In the genomic region with DNA sequence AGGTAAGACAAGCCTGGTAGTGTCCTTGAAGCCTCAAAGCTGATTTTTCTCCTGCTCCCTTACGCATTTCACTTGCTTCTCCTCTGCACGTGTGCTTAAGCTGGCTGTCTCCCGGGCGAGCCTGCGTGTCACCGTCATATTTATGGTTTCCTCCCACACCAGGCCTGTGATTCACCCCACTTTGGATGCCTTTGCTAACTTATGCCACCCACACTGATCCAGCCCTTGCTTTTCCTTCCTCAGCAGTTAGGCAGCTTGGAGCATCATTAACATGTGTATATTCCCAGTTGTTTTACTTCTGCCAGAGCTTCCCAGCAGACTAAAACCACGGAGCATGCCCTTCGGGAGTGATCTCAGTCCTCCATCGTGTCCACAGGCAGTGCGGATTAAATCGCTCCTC, we compare ENCODE assay signal across 8 cellular contexts. TPM values are rescaled to one million over a fixed set of nuclear protein-coding genes. Genes with fewer than 3 reads are reported as not detected.
A peak's percentile ranks its signal among the peaks of the same experiment; 100 is the strongest.
DNase-seq lines count a peak whose midpoint lies in the region; ATAC-seq and TF ChIP-seq lines count a peak whose summit lies in the region.

No MANE protein-coding gene starts in this region.

- H3K27ac ChIP-seq in stomach: peak overlapping the region; percentile 40 to 94 (median 90)

- intact Hi-C loops in stomach (cut with DNase I; ENCODE audit: low total_unique reads): loop anchor here (5.0 to 10.0 kb wide), 2 partner anchors 148 to 191 kb away; no protein-coding TSS in a partner anchor

- ATAC-seq in naive thymus-derived CD8-positive, alpha-beta T cell: no peak
- ATAC-seq in GM19467 (IDR thresholded peaks at IDR 0.05; ENCODE audit: unreplicated experiment): no peak

- no peak for TF ChIP-seq POLR2A in stomach (IDR thresholded peaks at IDR 0.05)

- H3K4me3 Mint-ChIP-seq in naive thymus-derived CD8-positive, alpha-beta T cell: peak overlapping the region; percentile 81 to 98 (median 92)

- no peak for TF ChIP-seq CTCF in stomach (IDR thresholded peaks at IDR 0.05)

- H3K27ac Mint-ChIP-seq in naive thymus-derived CD8-positive, alpha-beta T cell: peak overlapping the region; percentile 88 to 98 (median 95)

- H3K27me3 Mint-ChIP-seq in naive thymus-derived CD8-positive, alpha-beta T cell: no peaks in the 10 kb centered on the region

- peaks cover 32 to 58% (median 46%) of the 10 kb centered on the region in 4 donors for H3K4me1 ChIP-seq in stomach

- POLR2A ChIA-PET in naive thymus-derived CD8-positive, alpha-beta T cell (lab: Charles Lee): interaction anchor here (0.5 to 5.6 kb wide), 11 partner anchors 19 to 191 kb away, joined by 3 to 106 read pairs (median 7); no protein-coding TSS in a partner anchor

- H3K4me3 ChIP-seq in stomach: peak overlapping the region; percentile 82 to 89 (median 88)

- WGBS in stomach, 5 donors: 40 to 70% (median 55%) methylated on average over 11 of the region's 11 CpGs

- DNase-seq in HT-29 (ENCODE audit: low spot score): peak; percentile 3
- peak; percentile 17 to 62 for DNase-seq in activated CD4-positive, alpha-beta T cell treated with anti-CD3 and anti-CD28 coated beads, Interleukin-2, amount 50 U/mL, for 24 hours (ENCODE audit: low read depth in 1 of 2, low spot score in 1 of 2)
- peak; percentile 89 for DNase-seq in dermis blood vessel endothelial cell
- peak in 6 of 10 donors; percentile 11 to 41 (median 27) for DNase-seq in naive thymus-derived CD8-positive, alpha-beta T cell
- no peak for DNase-seq in stomach
- no peak for DNase-seq in NCI-H2196 treated with DMSO at 0.1 percent for 48 hours (lab: John Stamatoyannopoulos, UW; ENCODE audit: unreplicated experiment)
- no peak for DNase-seq in DMS153 treated with DMSO at 0.1 percent for 48 hours (lab: John Stamatoyannopoulos, UW; ENCODE audit: unreplicated experiment)

- peaks cover 0 to 7% (median 4%) of the 10 kb centered on the region in 4 donors for H3K36me3 ChIP-seq in stomach

- TF ChIP-seq EP300 in stomach (IDR thresholded peaks at IDR 0.05): no peak

- peaks cover 0 to 7% (median 0%) of the 10 kb centered on the region in 4 donors for H3K9me3 ChIP-seq in stomach

- H3K36me3 Mint-ChIP-seq in naive thymus-derived CD8-positive, alpha-beta T cell: peaks cover 13 to 18% (median 16%) of the 10 kb centered on the region in 3 donors

- peaks cover 0 to 9% (median 3%) of the 10 kb centered on the region in 9 donors for H3K9me3 Mint-ChIP-seq in naive thymus-derived CD8-positive, alpha-beta T cell

- H3K27me3 ChIP-seq in stomach: no peaks in the 10 kb centered on the region

- H3K4me1 Mint-ChIP-seq in naive thymus-derived CD8-positive, alpha-beta T cell: peaks cover 40 to 76% (median 69%) of the 10 kb centered on the region in 4 donors

RNA-seq across cellular contexts. Expression of a gene that starts 2.2 kb away (rescaled TPM):
- total RNA-seq in HT-29 (2014; rRNA removed; shearing (Covaris generic)): 0.99 and 2.4 TPM in 2 replicates
- total RNA-seq in dermis blood vessel endothelial cell (9.9 and 13.7 TPM in 2 replicates), stomach (10 to 100 TPM in 4 of 5 donors, 1 to 10 TPM in 1; 7.6 to 84.2 (median 27.8) TPM)
- total RNA-seq in naive thymus-derived CD8-positive, alpha-beta T cell: 10 to 100 TPM; 42.1 to 44.1 TPM
- polyA plus RNA-seq in naive thymus-derived CD8-positive, alpha-beta T cell: 10 to 100 TPM; 17.1 to 23.8 (median 17.3) TPM
- 10 to 100 TPM in 1 of 3 donors, 1 to 10 TPM in 2; 4.1 to 10.4 (median 5.2) TPM for polyA plus RNA-seq in stomach

Comparison
In these comparisons a context has a peak if more than half of its experiments do, and no peak if none do; other contexts are left out.
1. DNase-seq: peak in HT-29 (single experiment), activated CD4-positive, alpha-beta T cell treated with anti-CD3 and anti-CD28 coated beads, Interleukin-2, amount 50 U/mL, for 24 hours (2 of 2), dermis blood vessel endothelial cell (single experiment) and naive thymus-derived CD8-positive, alpha-beta T cell (6 of 10); none in stomach (single experiment), NCI-H2196 treated with DMSO at 0.1 percent for 48 hours (single experiment) and DMS153 treated with DMSO at 0.1 percent for 48 hours (single experiment).